In the genomic region with DNA sequence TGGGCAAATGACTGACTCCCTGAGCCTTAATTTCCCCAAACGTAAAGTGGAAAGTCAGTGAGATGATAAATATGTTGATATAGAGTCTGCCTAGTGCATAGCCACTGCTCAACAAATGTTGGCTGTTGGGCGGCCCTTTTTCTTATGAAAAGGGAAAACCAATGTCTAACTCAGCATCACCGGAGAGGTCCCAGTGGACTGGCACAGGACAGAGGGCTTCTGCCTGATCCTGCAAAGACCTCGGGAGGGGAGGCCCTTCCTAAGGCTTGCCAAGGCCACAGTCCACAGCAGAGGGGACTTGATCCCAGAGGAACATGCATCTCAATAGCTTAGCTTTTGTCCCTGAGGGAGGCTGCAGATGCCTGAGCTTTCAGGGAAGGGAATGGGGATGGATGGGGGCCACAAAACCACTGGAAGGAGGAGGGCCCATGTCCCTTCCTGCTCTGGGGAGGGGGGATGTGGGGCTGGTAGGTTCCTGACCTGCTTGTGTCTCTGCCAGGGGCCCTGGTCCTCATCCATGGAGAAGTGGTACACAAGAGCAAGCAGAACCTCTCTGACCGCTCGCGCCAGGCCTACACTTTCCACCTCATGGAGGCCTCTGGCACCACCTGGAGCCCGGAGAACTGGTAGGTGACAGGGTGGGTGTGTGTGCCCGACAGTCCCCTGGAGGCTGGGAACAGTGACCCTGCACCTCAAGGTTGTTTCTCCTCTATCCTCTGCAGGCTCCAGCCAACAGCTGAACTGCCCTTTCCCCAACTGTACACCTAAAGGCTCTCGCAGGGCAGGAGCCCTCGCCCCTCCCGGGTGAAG, we compare ENCODE assay signal across 20 cellular contexts. TPM values are rescaled to one million over a fixed set of nuclear protein-coding genes. Genes with fewer than 3 reads are reported as not detected.
DNase-seq lines count a peak whose midpoint lies in the region; ATAC-seq, FAIRE-seq and TF ChIP-seq lines count a peak whose summit lies in the region.
"Had no signal": no experiment of that assay in that cellular context is flagged by ENCODE, and none has a peak within 500 bp of the region (broad histone marks: within the 10 kb centered on the region; RNA-seq: fewer than 3 reads in every experiment).

No MANE protein-coding gene starts in this region.

- no peak overlapping the region for H3K27ac ChIP-seq in A549
- peak overlapping the region in 1 of 2 donors; percentile 45 for H3K27ac ChIP-seq in coronary artery
- peak overlapping the region in 3 of 4 donors; percentile 44 to 72 (median 53) for H3K27ac ChIP-seq in gastrocnemius medialis
- H3K27ac ChIP-seq in CD4-positive, alpha-beta memory T cell (ENCODE audit: low read depth, low read length) = no peak overlapping the region
- H3K27ac ChIP-seq: hepatocyte, pancreas had no signal

- H3K4me1 Mint-ChIP-seq in CD4-positive, alpha-beta memory T cell = peaks cover 4 to 14% (median 8%) of the 10 kb centered on the region in 4 donors

- TF ChIP-seq CTCF in A549 (IDR thresholded peaks at IDR 0.05) (no peak), coronary artery (IDR thresholded peaks at IDR 0.05) (no peak), gastrocnemius medialis (IDR thresholded peaks at IDR 0.05 in 4 of 5, conservative IDR thresholded peaks at IDR 0.05 in 1 of 5) (no peak)

- in situ Hi-C loops in gastrocnemius medialis (cut with MboI; ENCODE audit: low sequenced_read_pairs in 4 of 4) = no loop called here

- intact Hi-C loops in gastrocnemius medialis (cut with DNase I; ENCODE audit: low total_unique reads) = loop anchor here (1.0 kb wide), 1 partner anchor 39 kb away; no protein-coding TSS in a partner anchor
- intact Hi-C loops in CD4-positive, alpha-beta memory T cell (cut with micrococcal nuclease) = no loop called here

- no peak for DNase-seq in A549 (ENCODE audit: low read depth in 1 of 2, low spot score in 1 of 2)
- peak; percentile 53 for DNase-seq in coronary artery (ENCODE audit: low spot score)
- no peak for DNase-seq in gastrocnemius medialis
- no peak for DNase-seq in CD4-positive, alpha-beta memory T cell
- DNase-seq: activated CD4-positive, alpha-beta T cell treated with anti-CD3 and anti-CD28 coated beads, Interleukin-2, amount 50 U/mL, for 48 hours; activated naive CD8-positive, alpha-beta T cell treated with anti-CD3 and anti-CD28 coated beads for 36 hours; activated T-cell treated with anti-CD3 and anti-CD28 coated beads, Interleukin-2, amount 50 U/mL, for 4 hours; DND-41; effector CD4-positive, alpha-beta T cell; HFFc6; kidney glomerular epithelial cell; NCI-H1436 treated with DMSO at 0.1 percent for 48 hours; stimulated activated naive CD4-positive, alpha-beta T cell treated with Interleukin-2 at 50 U/mL for 16 hours; T-cell had no signal

- peaks cover 0 to 8% of the 10 kb centered on the region in 2 donors for H3K36me3 ChIP-seq in gastrocnemius medialis
- H3K36me3 ChIP-seq in CD4-positive, alpha-beta memory T cell (ENCODE audit: insufficient read depth, low read length) = no peaks in the 10 kb centered on the region
- H3K36me3 ChIP-seq: pancreas had no signal

- CTCF ChIA-PET in A549 (lab: Yijun Ruan, JAX) = interaction anchor here (1.3 to 3.1 kb wide), 3 partner anchors 13 to 77 kb away, joined by 3 to 45 read pairs (median 9); no protein-coding TSS in a partner anchor
- CTCF ChIA-PET in CD4-positive, alpha-beta memory T cell (lab: Charles Lee; ENCODE audit: partially characterized antibody) = interaction anchor here (1.0 kb wide), 1 partner anchor 13 kb away, joined by 5 read pairs; no protein-coding TSS in a partner anchor

- H3K9me3 ChIP-seq in A549 (no peaks in the 10 kb centered on the region), gastrocnemius medialis (no peaks in the 10 kb centered on the region)
- no peaks in the 10 kb centered on the region for H3K9me3 ChIP-seq in CD4-positive, alpha-beta memory T cell (ENCODE audit: control insufficient read depth in 1 of 2, low read length in 2 of 2)
- H3K9me3 ChIP-seq: pancreas had no signal

- H3K27me3 ChIP-seq in gastrocnemius medialis = no peaks in the 10 kb centered on the region
- no peaks in the 10 kb centered on the region for H3K27me3 ChIP-seq in CD4-positive, alpha-beta memory T cell (ENCODE audit: insufficient read depth, low read length)
- H3K27me3 ChIP-seq: hepatocyte, pancreas had no signal

- ATAC-seq in A549 = peak; percentile 31 to 42; a peak in 4 of 6 replicates
- no peak for ATAC-seq in gastrocnemius medialis
- ATAC-seq in HG02852 (IDR thresholded peaks at IDR 0.05; ENCODE audit: unreplicated experiment) = no peak
- ATAC-seq in GM21515 (IDR thresholded peaks at IDR 0.05; ENCODE audit: unreplicated experiment) = no peak
- ATAC-seq: activated T-cell treated with anti-CD3 and anti-CD28 coated beads, Interleukin-2, amount 50 U/mL, for 4 hours; pancreas; T-cell had no signal

- FAIRE-seq in A549 (lab: Jason Lieb, UNC) = no peak
- FAIRE-seq: bronchial epithelial cell, pancreas had no signal

- H3K4me1 ChIP-seq in A549 = no peaks in the 10 kb centered on the region
- H3K4me1 ChIP-seq in gastrocnemius medialis = peaks cover 4 to 5% of the 10 kb centered on the region in 2 donors
- H3K4me1 ChIP-seq in CD4-positive, alpha-beta memory T cell (ENCODE audit: insufficient read depth, low read length) = peaks cover 11% of the 10 kb centered on the region
- H3K4me1 ChIP-seq: pancreas had no signal

- peaks cover 0 to 4% (median 0%) of the 10 kb centered on the region in 8 donors for H3K9me3 Mint-ChIP-seq in CD4-positive, alpha-beta memory T cell
- H3K9me3 Mint-ChIP-seq: activated naive CD8-positive, alpha-beta T cell treated with anti-CD3 and anti-CD28 coated beads for 36 hours; activated T-cell treated with anti-CD3 and anti-CD28 coated beads, Interleukin-2, amount 50 U/mL, for 4 hours; CD8-positive, alpha-beta memory T cell; HFFc6; T-cell had no signal

- 90% methylated on average over 10 of the region's 12 CpGs for WGBS in A549 (ENCODE audit: missing lambda C conversion rate)

- TF ChIP-seq RAD21 in A549 (conservative IDR thresholded peaks at IDR 0.05 in 1 of 2, IDR thresholded peaks at IDR 0.05 in 1 of 2) = no peak

- peaks cover 0 to 8% of the 10 kb centered on the region in 2 donors for H3K36me3 Mint-ChIP-seq in CD4-positive, alpha-beta memory T cell

- TF ChIP-seq POLR2A in A549 (IDR thresholded peaks at IDR 0.05; ENCODE audit: low read length) = no peak
- no peak for TF ChIP-seq POLR2A in gastrocnemius medialis (IDR thresholded peaks at IDR 0.05)

- H3K27ac Mint-ChIP-seq in CD4-positive, alpha-beta memory T cell = peak overlapping the region in 1 of 7 donors; percentile 29
- H3K27ac Mint-ChIP-seq: CD8-positive, alpha-beta memory T cell; HFFc6; T-cell had no signal

- no peak overlapping the region for H3K4me2 ChIP-seq in A549
- H3K4me2 ChIP-seq: hepatocyte had no signal

- POLR2A ChIA-PET in A549 (lab: Yijun Ruan, JAX) = no interaction called here
- POLR2A ChIA-PET in CD4-positive, alpha-beta memory T cell (lab: Charles Lee; ENCODE audit: partially characterized antibody) = no interaction called here

- H3K4me3 ChIP-seq in A549 (no peak overlapping the region), coronary artery (no peak overlapping the region), gastrocnemius medialis (no peak overlapping the region)
- no peak overlapping the region for H3K4me3 ChIP-seq in CD4-positive, alpha-beta memory T cell (ENCODE audit: low read length in 2 of 2)
- H3K4me3 ChIP-seq: hepatocyte, pancreas had no signal

- no peaks in the 10 kb centered on the region for H3K27me3 Mint-ChIP-seq in CD4-positive, alpha-beta memory T cell
- H3K27me3 Mint-ChIP-seq: activated naive CD8-positive, alpha-beta T cell treated with anti-CD3 and anti-CD28 coated beads for 36 hours; CD8-positive, alpha-beta memory T cell; T-cell had no signal

- H3K4me3 Mint-ChIP-seq in CD4-positive, alpha-beta memory T cell = no peak overlapping the region
- H3K4me3 Mint-ChIP-seq: activated naive CD8-positive, alpha-beta T cell treated with anti-CD3 and anti-CD28 coated beads for 36 hours; activated T-cell treated with anti-CD3 and anti-CD28 coated beads, Interleukin-2, amount 50 U/mL, for 4 hours; CD8-positive, alpha-beta memory T cell; HFFc6; T-cell had no signal

- no peak for TF ChIP-seq EP300 in A549 (IDR thresholded peaks at IDR 0.05)

RNA-seq across cellular contexts. Expression of a gene that starts 6.3 kb away (rescaled TPM):
- 25.4 and 27.8 TPM in 2 replicates for polyA plus RNA-seq in A549 (2011; rRNA removed)
- 23.8 and 34.1 TPM in 2 replicates for polyA plus RNA-seq in A549 (2012; cell fraction: cytosol; rRNA removed)
- polyA plus RNA-seq in A549 (2012; cell fraction: nucleus; rRNA removed) = 37.4 and 40.1 TPM in 2 replicates
- 19.9 to 22.8 TPM (median 22.2 TPM) in 3 replicates for polyA plus RNA-seq in A549 (2017; fragmentation: RNase III; extraction: RNeasy Plus Mini Kit Qiagen cat#74134 plus additional on column Dnase treatment)
- polyA minus RNA-seq in A549 (2011; rRNA and poly(A)+ RNA removed) = 36.7 and 51.3 TPM in 2 replicates
- total RNA-seq in gastrocnemius medialis = 10 to 100 TPM in 1 of 4 donors, 1 to 10 TPM in 3; 6.5 to 11.8 (median 6.6) TPM
- 10 to 100 TPM in 1 of 2 experiments, 1 to 10 TPM in 1; 9.9 to 12.9 TPM for total RNA-seq in CD4-positive, alpha-beta memory T cell
- polyA plus RNA-seq in CD4-positive, alpha-beta memory T cell = 10 to 100 TPM in 1 of 2 donors, 1 to 10 TPM in 1; 9.1 to 11.7 TPM

RNA-seq across cellular contexts. Expression of a gene that starts 6.3 kb away (rescaled TPM):
- polyA plus RNA-seq in A549 (2011; rRNA removed) (52.3 and 62.1 TPM in 2 replicates), A549 (2017; fragmentation: RNase III; extraction: RNeasy Plus Mini Kit Qiagen cat#74134 plus additional on column Dnase treatment) (29.2 to 37.9 TPM (median 33.2 TPM) in 3 replicates)
- 62.7 and 67.5 TPM in 2 replicates for polyA plus RNA-seq in A549 (2012; cell fraction: cytosol; rRNA removed)
- 107 and 133 TPM in 2 replicates for polyA plus RNA-seq in A549 (2012; cell fraction: nucleus; rRNA removed)
- polyA minus RNA-seq in A549 (2011; rRNA and poly(A)+ RNA removed) = 176 and 187 TPM in 2 replicates
- total RNA-seq in gastrocnemius medialis = 10 to 100 TPM; 24.7 to 59.7 (median 30.3) TPM
- 10 to 100 TPM; 70.1 to 70.8 TPM for total RNA-seq in CD4-positive, alpha-beta memory T cell
- 10 to 100 TPM; 27.2 to 39.4 TPM for polyA plus RNA-seq in CD4-positive, alpha-beta memory T cell

RNA-seq across cellular contexts. Expression of a gene that starts 20.4 kb away (rescaled TPM):
- polyA plus RNA-seq in A549 (2011; rRNA removed) (0.12 TPM in 1 of 2 replicates, not detected in the other), A549 (2017; fragmentation: RNase III; extraction: RNeasy Plus Mini Kit Qiagen cat#74134 plus additional on column Dnase treatment) (0.12 TPM in 1 of 3 replicates, not detected in the others)
- polyA plus RNA-seq in A549 (2012; cell fraction: cytosol; rRNA removed) = 0.05 and 0.06 TPM in 2 replicates
- 0.28 TPM in 1 of 2 replicates, not detected in the other for polyA plus RNA-seq in A549 (2012; cell fraction: nucleus; rRNA removed)
- not detected in 2 replicates for polyA minus RNA-seq in A549 (2011; rRNA and poly(A)+ RNA removed)
- 10 to 100 TPM in 3 of 4 donors, 1 to 10 TPM in 1; 9.5 to 39.3 (median 30.3) TPM for total RNA-seq in gastrocnemius medialis
- 1 to 10 TPM; 1.7 to 2.2 TPM for total RNA-seq in CD4-positive, alpha-beta memory T cell
- polyA plus RNA-seq in CD4-positive, alpha-beta memory T cell = not detected

RNA-seq across cellular contexts. Expression of a gene that starts 59.2 kb away (rescaled TPM):
- polyA plus RNA-seq in A549 (2011; rRNA removed) (25.9 and 29.2 TPM in 2 replicates), A549 (2017; fragmentation: RNase III; extraction: RNeasy Plus Mini Kit Qiagen cat#74134 plus additional on column Dnase treatment) (22.6 to 23.1 TPM (median 22.9 TPM) in 3 replicates)
- 45.0 and 55.2 TPM in 2 replicates for polyA plus RNA-seq in A549 (2012; cell fraction: cytosol; rRNA removed)
- 44.2 and 52.1 TPM in 2 replicates for polyA plus RNA-seq in A549 (2012; cell fraction: nucleus; rRNA removed)
- 45.9 and 47.6 TPM in 2 replicates for polyA minus RNA-seq in A549 (2011; rRNA and poly(A)+ RNA removed)
- 10 to 100 TPM; 24.4 to 28.4 (median 27.0) TPM for total RNA-seq in gastrocnemius medialis
- 10 to 100 TPM; 24.4 to 26.4 TPM for total RNA-seq in CD4-positive, alpha-beta memory T cell
- polyA plus RNA-seq in CD4-positive, alpha-beta memory T cell = 10 to 100 TPM; 18.7 to 40.6 TPM

RNA-seq across cellular contexts. Expression of a gene that starts 59.4 kb away (rescaled TPM):
- polyA plus RNA-seq in A549 (2011; rRNA removed) (10.0 and 12.2 TPM in 2 replicates), A549 (2017; fragmentation: RNase III; extraction: RNeasy Plus Mini Kit Qiagen cat#74134 plus additional on column Dnase treatment) (8.1 to 9.6 TPM (median 8.4 TPM) in 3 replicates)
- 13.5 and 15.8 TPM in 2 replicates for polyA plus RNA-seq in A549 (2012; cell fraction: cytosol; rRNA removed)
- polyA plus RNA-seq in A549 (2012; cell fraction: nucleus; rRNA removed) = 46.1 and 48.0 TPM in 2 replicates
- polyA minus RNA-seq in A549 (2011; rRNA and poly(A)+ RNA removed) = 10.8 and 12.8 TPM in 2 replicates
- 1 to 10 TPM; 4.7 to 7.4 (median 5.8) TPM for total RNA-seq in gastrocnemius medialis
- 10 to 100 TPM in 1 of 2 experiments, 1 to 10 TPM in 1; 9.8 to 12.4 TPM for total RNA-seq in CD4-positive, alpha-beta memory T cell
- 10 to 100 TPM; 11.0 to 11.6 TPM for polyA plus RNA-seq in CD4-positive, alpha-beta memory T cell

Comparison
In these comparisons a context has a peak if more than half of its experiments do, and no peak if none do; other contexts are left out.
1. ATAC-seq: peak in A549 (2 of 2); none in gastrocnemius medialis (0 of 2), HG02852 (single experiment) and GM21515 (single experiment).
2. H3K27ac ChIP-seq: peak in gastrocnemius medialis (3 of 4); none in A549 (0 of 2) and CD4-positive, alpha-beta memory T cell (single experiment).